Comparison of ENCODE assay signal across 1 cellular context in genomic region chr2:10043906-10044601, GRCh38.
A peak's percentile ranks its signal among the peaks of the same experiment; 100 is the strongest.
TF ChIP-seq lines count a peak whose summit lies in the region.

No MANE protein-coding gene starts in this region.

TF ChIP-seq in HepG2, 621 proteins besides CTCF, POLR2A, EP300 and RAD21 (continued from another document and continues in another):
- TF ChIP-seq ZNF318 (CRISPR knock-in tag; IDR thresholded peaks at IDR 0.05) (0 out of 2 replicates have a peak, but pooled peaks have one; percentile 41), MATR3 (CRISPR knock-in tag; IDR thresholded peaks at IDR 0.05) (no peak), KLF9 (CRISPR knock-in tag; IDR thresholded peaks at IDR 0.05; ENCODE audit: low read depth) (no peak; the same call in 1 of the 2 replicates), RBAK (CRISPR knock-in tag; IDR thresholded peaks at IDR 0.05) (no peak), ZNF512B (CRISPR knock-in tag; IDR thresholded peaks at IDR 0.05; ENCODE audit: borderline replicate concordance) (no peak), ETS1 (CRISPR knock-in tag; IDR thresholded peaks at IDR 0.05) (no peak), ZMYM3 (CRISPR knock-in tag; IDR thresholded peaks at IDR 0.05) (no peak), ZSCAN20 (CRISPR knock-in tag; IDR thresholded peaks at IDR 0.05; ENCODE audit: borderline replicate concordance) (no peak), ZFP1 (CRISPR knock-in tag; IDR thresholded peaks at IDR 0.05) (no peak), ZNF687 (CRISPR knock-in tag; IDR thresholded peaks at IDR 0.05) (peak; percentile 79), MIER3 (CRISPR knock-in tag; IDR thresholded peaks at IDR 0.05; ENCODE audit: borderline replicate concordance) (peak; percentile 54; the same call in 1 of the 2 replicates), SOX5 (CRISPR knock-in tag; IDR thresholded peaks at IDR 0.05; ENCODE audit: borderline replicate concordance) (peak; percentile 33; the same call in 1 of the 2 replicates), REL (CRISPR knock-in tag; conservative IDR thresholded peaks at IDR 0.05) (no peak), ZNF160 (CRISPR knock-in tag; IDR thresholded peaks at IDR 0.05) (peak; percentile 17; the same call in 1 of the 2 replicates), ZNF724P (CRISPR knock-in tag; IDR thresholded peaks at IDR 0.05; ENCODE audit: borderline replicate concordance) (peak; percentile 70; the same call in 1 of the 2 replicates), ZFP36 (IDR thresholded peaks at IDR 0.05; ENCODE audit: borderline replicate concordance, low read depth, low read length, partially characterized antibody) (no peak), ZNF564 (CRISPR knock-in tag; IDR thresholded peaks at IDR 0.05) (peak; percentile 68; the same call in 1 of the 2 replicates), POGK (CRISPR knock-in tag; conservative IDR thresholded peaks at IDR 0.05) (peak; percentile 88; the same call in 1 of the 2 replicates), SMARCC2 (IDR thresholded peaks at IDR 0.05) (no peak), HNRNPL (IDR thresholded peaks at IDR 0.05; ENCODE audit: low read depth, low read length) (no peak), ZKSCAN1 (IDR thresholded peaks at IDR 0.05; ENCODE audit: low read length) (no peak), ZNF691 (CRISPR knock-in tag; IDR thresholded peaks at IDR 0.05; ENCODE audit: borderline replicate concordance, low read depth) (0 out of 2 replicates have a peak, but pooled peaks have one; percentile 53), ZNF777 (CRISPR knock-in tag; IDR thresholded peaks at IDR 0.05) (peak; percentile 32; the same call in 1 of the 2 replicates), ZHX2 (IDR thresholded peaks at IDR 0.05; ENCODE audit: low read depth) (peak; percentile 44), ZHX2 (CRISPR knock-in tag; IDR thresholded peaks at IDR 0.05; ENCODE audit: borderline replicate concordance) (no peak), MAF1 (CRISPR knock-in tag; IDR thresholded peaks at IDR 0.05; ENCODE audit: borderline replicate concordance) (no peak), TEAD2 (CRISPR knock-in tag; IDR thresholded peaks at IDR 0.05) (no peak), SIN3A (IDR thresholded peaks at IDR 0.05; ENCODE audit: borderline replicate concordance, low read depth, low read length) (no peak)
